9 cellular contexts compared by ENCODE assay signal in the genomic region with DNA sequence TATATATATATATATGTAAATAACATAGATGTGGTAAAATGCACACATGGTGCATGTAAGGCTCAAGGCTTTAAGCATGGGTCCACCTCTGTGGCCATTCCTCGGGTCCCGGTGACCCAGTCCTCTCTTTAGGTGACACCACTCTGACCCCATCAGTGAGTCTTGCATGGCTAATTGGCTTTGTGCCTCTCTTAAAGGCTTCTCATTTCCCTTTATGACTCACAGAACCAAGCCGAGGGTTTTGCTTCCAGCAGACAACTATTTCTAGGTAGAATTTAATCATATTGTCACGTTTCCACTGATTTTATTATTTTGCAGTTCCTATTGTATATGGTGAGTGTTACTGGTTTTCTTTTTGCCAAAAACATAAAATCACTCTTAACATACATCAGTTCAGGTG. TPM values are rescaled to one million over a fixed set of nuclear protein-coding genes. Genes with fewer than 3 reads are reported as not detected.
DNase-seq lines count a peak whose midpoint lies in the region; ATAC-seq and TF ChIP-seq lines count a peak whose summit lies in the region.
"Had no signal": no experiment of that assay in that cellular context is flagged by ENCODE, and none has a peak within 500 bp of the region (broad histone marks: within the 10 kb centered on the region; RNA-seq: fewer than 3 reads in every experiment).

No MANE protein-coding gene starts in this region.

- peak; percentile 22 for DNase-seq in AG20443 (ENCODE audit: low spot score)
- no peak for DNase-seq in activated B cell treated with CpG ODN at 0.5 μM for 24 hours
- no peak for DNase-seq in DMS114 treated with DMSO at 0.1 percent for 48 hours (lab: John Stamatoyannopoulos, UW; ENCODE audit: unreplicated experiment)
- no peak for DNase-seq in middle frontal gyrus (ENCODE audit: extremely low spot score, low spot score)
- no peak for DNase-seq in stimulated activated naive CD8-positive, alpha-beta T cell treated with anti-CD3 and anti-CD28 coated beads, Interleukin-15, Interleukin-2, amounts not matched to agents 100 U/mL and 50 U/mL, for 24 hours
- DNase-seq: SHP77 treated with DMSO at 0.1 percent for 48 hours had no signal

- H3K27me3 Mint-ChIP-seq in activated B cell treated with CpG ODN at 0.5 μM for 24 hours = no peaks in the 10 kb centered on the region

- intact Hi-C loops in activated B cell treated with CpG ODN at 0.5 μM for 24 hours (cut with micrococcal nuclease) = loop anchor here (10.0 kb wide), 1 partner anchor 834 kb away; a partner anchor contains a TSS

- no peak for TF ChIP-seq CTCF in activated B cell treated with CpG ODN at 0.5 μM for 24 hours (IDR thresholded peaks at IDR 0.05)

- H3K4me1 Mint-ChIP-seq in activated B cell treated with CpG ODN at 0.5 μM for 24 hours = peaks cover 96% of the 10 kb centered on the region

- POLR2A ChIA-PET in activated B cell treated with CpG ODN at 0.5 μM for 24 hours (lab: Charles Lee) = interaction anchor here (0.7 to 5.5 kb wide), 5 partner anchors 10 to 99 kb away, joined by 3 to 38 read pairs (median 11); no protein-coding TSS in a partner anchor

- no peaks in the 10 kb centered on the region for H3K9me3 Mint-ChIP-seq in activated B cell treated with CpG ODN at 0.5 μM for 24 hours

- ATAC-seq in GM19455 (IDR thresholded peaks at IDR 0.05; ENCODE audit: unreplicated experiment) (peak; percentile 42), HG03196 (IDR thresholded peaks at IDR 0.05; ENCODE audit: unreplicated experiment) (peak; percentile 43), activated B cell treated with CpG ODN at 0.5 μM for 24 hours (ENCODE audit: low read depth) (peak; percentile 38), GM19467 (IDR thresholded peaks at IDR 0.05; ENCODE audit: unreplicated experiment) (no peak)
- ATAC-seq in stimulated activated naive CD8-positive, alpha-beta T cell treated with anti-CD3 and anti-CD28 coated beads, Interleukin-15, Interleukin-2, amounts not matched to agents 100 U/mL and 50 U/mL, for 24 hours = no peak

- H3K36me3 Mint-ChIP-seq in activated B cell treated with CpG ODN at 0.5 μM for 24 hours (ENCODE audit: low read depth) = peaks cover 35% of the 10 kb centered on the region

- CTCF ChIA-PET in activated B cell treated with CpG ODN at 0.5 μM for 24 hours (lab: Charles Lee) = no interaction called here

- H3K27ac Mint-ChIP-seq in activated B cell treated with CpG ODN at 0.5 μM for 24 hours = peak overlapping the region; percentile 93

- H3K4me3 Mint-ChIP-seq in activated B cell treated with CpG ODN at 0.5 μM for 24 hours = peak overlapping the region; percentile 73

RNA-seq across cellular contexts. Expression of a gene that starts 59.7 kb away (rescaled TPM):
- total RNA-seq in activated B cell treated with CpG ODN at 0.5 μM for 24 hours = 449 and 525 TPM in 2 replicates

Comparison
In these comparisons a context has a peak if more than half of its experiments do, and no peak if none do; other contexts are left out.
1. ATAC-seq: peak in GM19455 (single experiment), HG03196 (single experiment) and activated B cell treated with CpG ODN at 0.5 μM for 24 hours (single experiment); none in GM19467 (single experiment) and stimulated activated naive CD8-positive, alpha-beta T cell treated with anti-CD3 and anti-CD28 coated beads, Interleukin-15, Interleukin-2, amounts not matched to agents 100 U/mL and 50 U/mL, for 24 hours (single experiment).